Comparison of ENCODE assay signal across 8 cellular contexts in genomic region chr12:94147991-94148840, GRCh38. TPM values are rescaled to one million over a fixed set of nuclear protein-coding genes. Genes with fewer than 3 reads are reported as not detected.
DNase-seq lines count a peak whose midpoint lies in the region; ATAC-seq and TF ChIP-seq lines count a peak whose summit lies in the region.

Gene PLXNC1 (plus strand): TSS chr12:94148577. CDS start chr12:94148972, 395 bp downstream.

- 0 out of 2 replicates have a peak within 1 kb of the TSS, but pooled peaks have one; percentile 40 for H2AFZ ChIP-seq in SK-N-SH (ENCODE audit: low read depth)
- H2AFZ ChIP-seq in parathyroid adenoma, result peak within 1 kb of the TSS; percentile 44

- no peak for TF ChIP-seq EP300 in SK-N-SH (IDR thresholded peaks at IDR 0.05; ENCODE audit: borderline replicate concordance in 1 of 2, low read depth in 1 of 2, low read length in 1 of 2)

- H3K9me2 ChIP-seq in SK-N-SH, result no peaks in the 10 kb centered on the region

- H3K79me2 ChIP-seq in SK-N-SH (ENCODE audit: insufficient read depth), result no peaks in the 10 kb centered on the region
- H3K79me2 ChIP-seq in parathyroid adenoma, result no peaks in the 10 kb centered on the region

- H3K27me3 ChIP-seq in BE2C (peaks cover 81% of the 10 kb centered on the region), SK-N-SH (ENCODE audit: insufficient read depth) (peaks cover 55% of the 10 kb centered on the region), parathyroid adenoma (ENCODE audit: control insufficient read depth, insufficient read depth, low read length) (no peaks in the 10 kb centered on the region)

- H3K9me3 ChIP-seq in BE2C (no peaks in the 10 kb centered on the region), SK-N-SH (no peaks in the 10 kb centered on the region), parathyroid adenoma (ENCODE audit: control insufficient read depth, low read length) (no peaks in the 10 kb centered on the region)

- no peaks in the 10 kb centered on the region for H3K9me3 Mint-ChIP-seq in activated naive CD8-positive, alpha-beta T cell treated with anti-CD3 and anti-CD28 coated beads, Interleukin-2, amount 10 ng/mL, durations not matched to agents 7 days and 5 days

- CTCF ChIA-PET in SK-N-SH (lab: Yijun Ruan, JAX), result interaction anchor here (0.6 to 4.0 kb wide), 13 partner anchors 10 to 530 kb away, joined by 3 to 19 read pairs (median 4); no protein-coding TSS in a partner anchor

- H4K20me1 ChIP-seq in SK-N-SH (ENCODE audit: insufficient read depth), result no peaks in the 10 kb centered on the region

- intact Hi-C loops in cardiac septum (cut with DNase I), result loop anchor here (5.0 kb wide), 3 partner anchors 109 to 1189 kb away; no protein-coding TSS in a partner anchor

- H3K4me3 Mint-ChIP-seq in activated naive CD8-positive, alpha-beta T cell treated with anti-CD3 and anti-CD28 coated beads, Interleukin-2, amount 10 ng/mL, durations not matched to agents 7 days and 5 days, result peak within 1 kb of the TSS; percentile 99

- no peak for TF ChIP-seq RAD21 in SK-N-SH (IDR thresholded peaks at IDR 0.05; ENCODE audit: low read length)

- TF ChIP-seq CTCF in BE2C (IDR thresholded peaks at IDR 0.05; ENCODE audit: low read depth, low read length) (no peak), SK-N-SH (IDR thresholded peaks at IDR 0.05) (no peak), parathyroid adenoma (IDR thresholded peaks at IDR 0.05) (no peak)

- POLR2A ChIA-PET in SK-N-SH (lab: Yijun Ruan, JAX), result no interaction called here
- POLR2A ChIA-PET in activated naive CD8-positive, alpha-beta T cell treated with anti-CD3 and anti-CD28 coated beads, Interleukin-2, amount 10 ng/mL, durations not matched to agents 7 days and 5 days (lab: Charles Lee), result interaction anchor here (0.6 to 3.6 kb wide), 9 partner anchors 22 to 742 kb away, joined by 3 to 13 read pairs (median 5); no protein-coding TSS in a partner anchor

- H3K9ac ChIP-seq in SK-N-SH (no peak within 1 kb of the TSS), parathyroid adenoma (no peak within 1 kb of the TSS)

- peaks cover 14% of the 10 kb centered on the region for H3K36me3 Mint-ChIP-seq in activated naive CD8-positive, alpha-beta T cell treated with anti-CD3 and anti-CD28 coated beads, Interleukin-2, amount 10 ng/mL, durations not matched to agents 7 days and 5 days

- H3K36me3 ChIP-seq in BE2C (no peaks in the 10 kb centered on the region), SK-N-SH (replicated peaks in 1 of 2; ENCODE audit: control insufficient read depth in 1 of 2, insufficient read depth in 2 of 2, low read length in 1 of 2) (no peaks in the 10 kb centered on the region), parathyroid adenoma (ENCODE audit: control insufficient read depth, insufficient read depth, low read length) (no peaks in the 10 kb centered on the region), urinary bladder (ENCODE audit: insufficient read depth) (no peaks in the 10 kb centered on the region)

- H3K27ac Mint-ChIP-seq in activated naive CD8-positive, alpha-beta T cell treated with anti-CD3 and anti-CD28 coated beads, Interleukin-2, amount 10 ng/mL, durations not matched to agents 7 days and 5 days, result peak within 1 kb of the TSS; percentile 74

- ATAC-seq in HG03432 (IDR thresholded peaks at IDR 0.05; ENCODE audit: unreplicated experiment), result peak; percentile 42
- ATAC-seq in activated naive CD8-positive, alpha-beta T cell treated with anti-CD3 and anti-CD28 coated beads, Interleukin-2, amount 10 ng/mL, durations not matched to agents 7 days and 5 days (ENCODE audit: low read depth), result peak; percentile 62

- H3K27me3 Mint-ChIP-seq in activated naive CD8-positive, alpha-beta T cell treated with anti-CD3 and anti-CD28 coated beads, Interleukin-2, amount 10 ng/mL, durations not matched to agents 7 days and 5 days, result peaks cover 20% of the 10 kb centered on the region

- H3K27ac ChIP-seq in SK-N-SH (ENCODE audit: low read depth in 2 of 2, low read length in 1 of 2), result no peak within 1 kb of the TSS
- H3K27ac ChIP-seq in parathyroid adenoma, result no peak within 1 kb of the TSS
- no peak within 1 kb of the TSS for H3K27ac ChIP-seq in urinary bladder (ENCODE audit: low read depth)

- no peaks in the 10 kb centered on the region for H3F3A ChIP-seq in SK-N-SH (replicated peaks; ENCODE audit: insufficient read depth)

- H3K4me1 ChIP-seq in BE2C (no peaks in the 10 kb centered on the region), SK-N-SH (ENCODE audit: control insufficient read depth in 1 of 2, insufficient read depth in 2 of 2, low read depth in 1 of 2, low read length in 1 of 2) (peaks cover 0 to 18% of the 10 kb centered on the region in 2 experiments; a peak in 2 of 4 replicates), parathyroid adenoma (no peaks in the 10 kb centered on the region), urinary bladder (ENCODE audit: insufficient read depth) (peaks cover 2% of the 10 kb centered on the region)

- WGBS in SK-N-SH (ENCODE audit: low lambda C conversion rate), result 3% methylated on average over 24 of the region's 89 CpGs
- under 1% methylated on average over 83 of the region's 89 CpGs for whole genome bisulfite sequencing in urinary bladder

- H3K4me2 ChIP-seq in SK-N-SH (peak within 1 kb of the TSS; percentile 68), parathyroid adenoma (ENCODE audit: low read length) (peak within 1 kb of the TSS; percentile 59)

- DNase-seq in BE2C (peak; percentile 24), GM19240 (ENCODE audit: insufficient read length, low spot score) (peak; percentile 76), SK-N-SH (peak; percentile 85), cardiac septum (ENCODE audit: low spot score) (peak; percentile 94)
- DNase-seq in activated naive CD8-positive, alpha-beta T cell treated with anti-CD3 and anti-CD28 coated beads, Interleukin-2, amount 10 ng/mL, durations not matched to agents 7 days and 5 days, result peak; percentile 79

- H3K4me3 ChIP-seq in BE2C (ENCODE audit: low read depth, low read length) (no peak within 1 kb of the TSS), SK-N-SH (ENCODE audit: low read depth in 2 of 2, low read length in 1 of 2) (peak within 1 kb of the TSS; percentile 39 to 53; a peak in 3 of 4 replicates), parathyroid adenoma (ENCODE audit: low read depth, low read length) (no peak within 1 kb of the TSS), urinary bladder (ENCODE audit: low read depth, low read length) (peak within 1 kb of the TSS; percentile 74)

- peaks cover 31% of the 10 kb centered on the region for H3K4me1 Mint-ChIP-seq in activated naive CD8-positive, alpha-beta T cell treated with anti-CD3 and anti-CD28 coated beads, Interleukin-2, amount 10 ng/mL, durations not matched to agents 7 days and 5 days

TF ChIP-seq in SK-N-SH, 30 proteins besides CTCF, POLR2A, EP300 and RAD21:
- TF ChIP-seq FOXM1 (IDR thresholded peaks at IDR 0.05; ENCODE audit: low read depth) (no peak), FOXJ3 (CRISPR knock-in tag; IDR thresholded peaks at IDR 0.05) (no peak), POLR2AphosphoS5 (IDR thresholded peaks at IDR 0.05; ENCODE audit: low read depth, low read length) (no peak), USF1 (IDR thresholded peaks at IDR 0.05; ENCODE audit: borderline replicate concordance, low read depth) (no peak), TCF12 (IDR thresholded peaks at IDR 0.05) (no peak)

RNA-seq across cellular contexts. Expression of gene PLXNC1, which starts in this region (rescaled TPM):
- 0.39 TPM for polyA plus RNA-seq in BE2C (2012; ENCODE audit: insufficient read depth, insufficient read length, low read depth)
- polyA plus RNA-seq in SK-N-SH (2012; rRNA removed) (0.23 and 0.28 TPM in 2 replicates), urinary bladder (1.8 TPM)
- 0.24 and 0.27 TPM in 2 replicates for polyA plus RNA-seq in SK-N-SH (2012; cell fraction: cytosol; rRNA removed)
- 0.28 and 0.50 TPM in 2 replicates for polyA plus RNA-seq in SK-N-SH (2012; cell fraction: nucleus; rRNA removed)
- total RNA-seq in activated naive CD8-positive, alpha-beta T cell treated with anti-CD3 and anti-CD28 coated beads, Interleukin-2, amount 10 ng/mL, durations not matched to agents 7 days and 5 days, result 10 to 100 TPM; 40.6 to 44.3 TPM
- total RNA-seq in cardiac septum (4.4 TPM), urinary bladder (19.0 TPM)

Comparison
In these comparisons a context has a peak if more than half of its experiments do, and no peak if none do; other contexts are left out.
1. Peak in DNase-seq, H3K4me3 ChIP-seq and H3K4me2 ChIP-seq in SK-N-SH; RNA of the gene not detected or under 1 TPM.
2. DNase-seq: peak in every context shown above with its lines; median percentile 94 in cardiac septum; 85 in SK-N-SH; 79 in activated naive CD8-positive, alpha-beta T cell treated with anti-CD3 and anti-CD28 coated beads, Interleukin-2, amount 10 ng/mL, durations not matched to agents 7 days and 5 days; 76 in GM19240; 24 in BE2C.